ENCODE assay signal across 20 cellular contexts in the genomic region with DNA sequence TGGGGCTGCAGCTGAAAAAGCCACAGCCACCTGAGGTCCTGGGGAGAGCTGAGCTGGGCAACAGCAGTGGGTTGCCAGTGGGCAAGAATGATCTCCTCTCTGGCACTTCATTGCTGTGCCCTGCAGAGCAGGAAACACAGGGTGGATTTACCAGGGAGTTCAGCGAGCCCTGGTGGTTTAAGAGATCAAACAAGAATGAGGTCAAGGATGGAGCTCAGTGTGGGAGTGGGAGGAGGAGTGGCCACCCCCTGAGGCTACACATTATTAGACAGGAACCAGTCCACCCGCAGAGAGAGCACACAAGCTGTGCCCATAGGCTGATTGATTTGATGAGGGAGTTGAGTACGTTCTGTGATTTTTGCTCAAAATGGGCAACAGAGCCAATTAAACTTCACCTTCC. TPM values are rescaled to one million over a fixed set of nuclear protein-coding genes. Genes with fewer than 3 reads are reported as not detected.
DNase-seq lines count a peak whose midpoint lies in the region; ATAC-seq and TF ChIP-seq lines count a peak whose summit lies in the region.
"Had no signal": no experiment of that assay in that cellular context is flagged by ENCODE, and none has a peak within 500 bp of the region (broad histone marks: within the 10 kb centered on the region; RNA-seq: fewer than 3 reads in every experiment).

No MANE protein-coding gene starts in this region.

- H3K79me2 ChIP-seq in PC-9 (ENCODE audit: low read depth): no peaks in the 10 kb centered on the region

- ATAC-seq in HG03108 (IDR thresholded peaks at IDR 0.05; ENCODE audit: unreplicated experiment): no peak
- ATAC-seq: A549; CD8-positive, alpha-beta T cell had no signal

- no peaks in the 10 kb centered on the region for H3K27me3 ChIP-seq in PC-9 (ENCODE audit: insufficient read depth, low read depth)

- TF ChIP-seq CTCF in HEK293 (tag by site-specific recombination; IDR thresholded peaks at IDR 0.05) (no peak), PC-9 (conservative IDR thresholded peaks at IDR 0.05) (no peak), type B pancreatic cell (conservative IDR thresholded peaks at IDR 0.05) (no peak)

- H3K4me3 Mint-ChIP-seq in type B pancreatic cell: no peak overlapping the region
- H3K4me3 Mint-ChIP-seq: B cell; CD4-positive, alpha-beta T cell; CD8-positive, alpha-beta T cell had no signal

- no peaks in the 10 kb centered on the region for H3K9me2 ChIP-seq in PC-9 (ENCODE audit: insufficient read depth)

- H3K27ac ChIP-seq in HEK293 (ENCODE audit: extremely low read depth, low read depth, low read length): no peak overlapping the region
- H3K27ac ChIP-seq in PC-9: no peak overlapping the region
- H3K27ac ChIP-seq: 22Rv1; A549; BLaER1 treated with 17β-estradiol and CSF1 and Interleukin-3, amounts not matched to agents 10 nM and 100 nM; C4-2B had no signal

- intact Hi-C loops in PC-9 (cut with micrococcal nuclease; ENCODE audit: unreplicated experiment): no loop called here

- H3K27me3 Mint-ChIP-seq in type B pancreatic cell: no peaks in the 10 kb centered on the region

- H4K20me1 ChIP-seq in PC-9 (ENCODE audit: insufficient read depth): no peaks in the 10 kb centered on the region
- H4K20me1 ChIP-seq: BLaER1 treated with 17β-estradiol and CSF1 and Interleukin-3, amounts not matched to agents 10 nM and 100 nM had no signal

- no TSS peak for BruUV-seq in PC-9 (replicated peaks; lab: Mats Ljungman, UMichigan)

- peak overlapping the region; percentile 32 for H3K4me2 ChIP-seq in PC-9
- H3K4me2 ChIP-seq: A549; BLaER1 treated with 17β-estradiol and CSF1 and Interleukin-3, amounts not matched to agents 10 nM and 100 nM had no signal

- peaks cover 3% of the 10 kb centered on the region for H3K4me1 Mint-ChIP-seq in type B pancreatic cell (ENCODE audit: unreplicated experiment)
- H3K4me1 Mint-ChIP-seq: B cell had no signal

- no peaks in the 10 kb centered on the region for H3K9me3 ChIP-seq in HEK293 (ENCODE audit: control insufficient read depth, insufficient read depth, low read depth, low read length)
- H3K9me3 ChIP-seq in PC-9 (ENCODE audit: insufficient read depth, low read depth): no peaks in the 10 kb centered on the region
- H3K9me3 ChIP-seq: A549; BLaER1 treated with 17β-estradiol and CSF1 and Interleukin-3, amounts not matched to agents 10 nM and 100 nM; Caco-2 had no signal

- no peak overlapping the region for H3K27ac Mint-ChIP-seq in type B pancreatic cell
- H3K27ac Mint-ChIP-seq: B cell; CD4-positive, alpha-beta T cell; CD8-positive, alpha-beta T cell had no signal

- H3K4me3 ChIP-seq in HEK293 (ENCODE audit: low read depth, low read length): no peak overlapping the region
- H3K4me3 ChIP-seq in PC-9: no peak overlapping the region
- H3K4me3 ChIP-seq: A549; BLaER1 treated with 17β-estradiol and CSF1 and Interleukin-3, amounts not matched to agents 10 nM and 100 nM had no signal

- H3K4me1 ChIP-seq in HEK293 (ENCODE audit: control insufficient read depth, insufficient read depth, low read length): no peaks in the 10 kb centered on the region
- H3K4me1 ChIP-seq in PC-9 (replicated peaks; ENCODE audit: insufficient read depth): peaks cover 45% of the 10 kb centered on the region
- H3K4me1 ChIP-seq: A549; BLaER1 treated with 17β-estradiol and CSF1 and Interleukin-3, amounts not matched to agents 10 nM and 100 nM; Caco-2 had no signal

- peaks cover 15% of the 10 kb centered on the region for H3F3A ChIP-seq in PC-9 (ENCODE audit: insufficient read depth, low read depth)

- POLR2A ChIA-PET in HEK293 (lab: Yijun Ruan, JAX) (no interaction called here), PC-9 (lab: Charles Lee; ENCODE audit: unreplicated experiment) (no interaction called here)

- peak in 2 of 3 experiments; percentile 5 to 45 for DNase-seq in NCI-H1417 (lab: John Stamatoyannopoulos, UW)
- no peak for DNase-seq in NCI-H1417 treated with DMSO at 0.1 percent for 48 hours (lab: John Stamatoyannopoulos, UW)
- DNase-seq in PC-9: peak in 1 of 2 experiments; percentile 59
- DNase-seq in islet precursor cell: peak; percentile 58
- no peak for DNase-seq in type B pancreatic cell (ENCODE audit: extremely low spot score, unreplicated experiment)
- DNase-seq in NCI-H526 (lab: John Stamatoyannopoulos, UW): no peak
- DNase-seq: AML-193; Caco-2; Calu3; CD4-positive, alpha-beta T cell; CD8-positive, alpha-beta T cell; DMS79 treated with DMSO at 0.1 percent for 48 hours; GF-D8 had no signal

- no peaks in the 10 kb centered on the region for H3K36me3 Mint-ChIP-seq in type B pancreatic cell
- H3K36me3 Mint-ChIP-seq: CD8-positive, alpha-beta T cell had no signal

- no peaks in the 10 kb centered on the region for H3K36me3 ChIP-seq in HEK293 (ENCODE audit: control insufficient read depth in 2 of 2, insufficient read depth in 1 of 2, low read length in 2 of 2)
- H3K36me3 ChIP-seq in PC-9 (ENCODE audit: low read depth): no peaks in the 10 kb centered on the region
- H3K36me3 ChIP-seq: BLaER1 treated with 17β-estradiol and CSF1 and Interleukin-3, amounts not matched to agents 10 nM and 100 nM had no signal

- no peaks in the 10 kb centered on the region for H3K9me3 Mint-ChIP-seq in type B pancreatic cell
- H3K9me3 Mint-ChIP-seq: CD4-positive, alpha-beta T cell; CD8-positive, alpha-beta T cell had no signal

- H2AFZ ChIP-seq in PC-9: no peak overlapping the region

- CTCF ChIA-PET in HEK293 (lab: Yijun Ruan, JAX): interaction anchor here (0.9 to 1.2 kb wide), 2 partner anchors 46 to 603 kb away, joined by 3 read pairs; no protein-coding TSS in a partner anchor
- CTCF ChIA-PET in PC-9 (lab: Charles Lee): no interaction called here

TF ChIP-seq in HEK293, 187 proteins besides CTCF, POLR2A, EP300 and RAD21:
- peak; percentile 97 for TF ChIP-seq ZIC2 (tag by site-specific recombination; IDR thresholded peaks at IDR 0.05)
- TF ChIP-seq RBAK (tag by site-specific recombination; IDR thresholded peaks at IDR 0.05): no peak
- peak; percentile 30; the same call in 1 of the 2 replicates for TF ChIP-seq ZFHX2 (tag by site-specific recombination; conservative IDR thresholded peaks at IDR 0.05)
- peak; percentile 60 for TF ChIP-seq EGR2 (tag by site-specific recombination; IDR thresholded peaks at IDR 0.05; ENCODE audit: low read depth)
- TF ChIP-seq, protein P1, sequence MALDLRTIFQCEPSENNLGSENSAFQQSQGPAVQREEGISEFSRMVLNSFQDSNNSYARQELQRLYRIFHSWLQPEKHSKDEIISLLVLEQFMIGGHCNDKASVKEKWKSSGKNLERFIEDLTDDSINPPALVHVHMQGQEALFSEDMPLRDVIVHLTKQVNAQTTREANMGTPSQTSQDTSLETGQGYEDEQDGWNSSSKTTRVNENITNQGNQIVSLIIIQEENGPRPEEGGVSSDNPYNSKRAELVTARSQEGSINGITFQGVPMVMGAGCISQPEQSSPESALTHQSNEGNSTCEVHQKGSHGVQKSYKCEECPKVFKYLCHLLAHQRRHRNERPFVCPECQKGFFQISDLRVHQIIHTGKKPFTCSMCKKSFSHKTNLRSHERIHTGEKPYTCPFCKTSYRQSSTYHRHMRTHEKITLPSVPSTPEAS (tag by site-specific recombination; IDR thresholded peaks at IDR 0.05): no peak

RNA-seq across cellular contexts. Expression of a gene that starts 47.3 kb away (rescaled TPM):
- 0.20 and 0.23 TPM in 2 replicates for total RNA-seq in PC-9 (2021)
- 1.9 and 2.6 TPM in 2 replicates for total RNA-seq in type B pancreatic cell (ENCODE audit: low replicate concordance)

Comparison
In these comparisons a context has a peak if more than half of its experiments do, and no peak if none do; other contexts are left out.
1. DNase-seq: peak in NCI-H1417 (2 of 3) and islet precursor cell (single experiment); none in NCI-H1417 treated with DMSO at 0.1 percent for 48 hours (single experiment), type B pancreatic cell (single experiment) and NCI-H526 (0 of 2).